11 cellular contexts compared by ENCODE assay signal in the genomic region with DNA sequence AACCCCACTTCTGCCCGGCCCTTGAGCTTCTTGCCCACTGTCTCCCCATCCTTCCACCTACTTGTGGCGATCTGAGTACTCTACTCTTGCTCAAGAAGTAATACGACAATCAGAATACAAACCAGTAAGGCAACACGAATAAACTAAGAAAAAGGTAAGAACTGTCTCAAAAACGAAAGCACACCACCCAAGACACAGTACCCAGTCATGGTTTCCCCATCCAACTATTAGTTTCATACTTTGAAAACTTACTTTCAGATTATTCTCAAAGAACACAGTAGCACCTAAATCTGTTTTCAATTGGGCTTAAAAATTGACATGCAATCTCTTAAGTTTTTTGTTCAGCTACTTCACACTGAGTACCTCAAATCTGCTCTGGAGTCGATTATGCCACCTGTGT. TPM values are rescaled to one million over a fixed set of nuclear protein-coding genes. Genes with fewer than 3 reads are reported as not detected.
DNase-seq lines count a peak whose midpoint lies in the region; ATAC-seq and TF ChIP-seq lines count a peak whose summit lies in the region.
"Had no signal": no experiment of that assay in that cellular context is flagged by ENCODE, and none has a peak within 500 bp of the region (broad histone marks: within the 10 kb centered on the region; RNA-seq: fewer than 3 reads in every experiment).

No MANE protein-coding gene starts in this region.

- no peaks in the 10 kb centered on the region for H3K9me3 ChIP-seq in adrenal gland (replicated peaks in 1 of 3)
- H3K9me3 ChIP-seq in prostate gland: no peaks in the 10 kb centered on the region
- H3K9me3 ChIP-seq in breast epithelium: no peaks in the 10 kb centered on the region
- H3K9me3 ChIP-seq: MG63, SJCRH30 had no signal

- POLR2A ChIA-PET in activated CD4-positive, alpha-beta T cell treated with anti-CD3 and anti-CD28 coated beads for 36 hours (lab: Charles Lee): no interaction called here

- no peak for DNase-seq in activated CD4-positive, alpha-beta T cell treated with anti-CD3 and anti-CD28 coated beads for 36 hours
- DNase-seq in activated CD4-positive, alpha-beta T cell treated with anti-CD3 and anti-CD28 coated beads, Interleukin-2, amount 50 U/mL, for 1 hour: no peak
- peak; percentile 9 for DNase-seq in H7
- DNase-seq in adrenal gland: no peak
- no peak for DNase-seq in prostate gland (ENCODE audit: low spot score)
- no peak for DNase-seq in nucleus accumbens (lab: John Stamatoyannopoulos, UW)
- DNase-seq in breast epithelium (ENCODE audit: low spot score in 2 of 2): no peak
- no peak for DNase-seq in NCI-H748 treated with DMSO at 0.1 percent for 48 hours (lab: John Stamatoyannopoulos, UW)
- DNase-seq: MG63; NK-92 treated with Interleukin-12 subunit alpha and Interleukin-12 subunit beta, amount 100 ng/mL, for 24 hours; SJCRH30 had no signal

- H3K4me3 Mint-ChIP-seq in activated CD4-positive, alpha-beta T cell treated with anti-CD3 and anti-CD28 coated beads for 36 hours: no peak overlapping the region

- H3K27ac ChIP-seq in adrenal gland: peak overlapping the region in 4 of 5 donors; percentile 66 to 95 (median 86)
- peak overlapping the region; percentile 71 to 72 for H3K27ac ChIP-seq in prostate gland
- H3K27ac ChIP-seq in breast epithelium: peak overlapping the region in 1 of 2 donors; percentile 62
- H3K27ac ChIP-seq: SJCRH30 had no signal

- H3K9me3 Mint-ChIP-seq in activated CD4-positive, alpha-beta T cell treated with anti-CD3 and anti-CD28 coated beads for 36 hours (ENCODE audit: low read depth): no peaks in the 10 kb centered on the region

- H3K27ac Mint-ChIP-seq in activated CD4-positive, alpha-beta T cell treated with anti-CD3 and anti-CD28 coated beads for 36 hours: peak overlapping the region; percentile 66

- H3K27me3 Mint-ChIP-seq in activated CD4-positive, alpha-beta T cell treated with anti-CD3 and anti-CD28 coated beads for 36 hours: no peaks in the 10 kb centered on the region

- H3K4me3 ChIP-seq in H7 (ENCODE audit: insufficient read depth, low read depth, low read length) (no peak overlapping the region), adrenal gland (no peak overlapping the region), prostate gland (no peak overlapping the region), breast epithelium (no peak overlapping the region)
- H3K4me3 ChIP-seq: MG63, SJCRH30 had no signal

- TF ChIP-seq CTCF in adrenal gland (IDR thresholded peaks at IDR 0.05): no peak
- TF ChIP-seq CTCF in prostate gland (IDR thresholded peaks at IDR 0.05): no peak
- no peak for TF ChIP-seq CTCF in breast epithelium (IDR thresholded peaks at IDR 0.05)

- CTCF ChIA-PET in activated CD4-positive, alpha-beta T cell treated with anti-CD3 and anti-CD28 coated beads for 36 hours (lab: Charles Lee): interaction anchor here (0.6 to 1.9 kb wide), 5 partner anchors 11 to 314 kb away, joined by 3 to 7 read pairs (median 3); no protein-coding TSS in a partner anchor

- H3K36me3 ChIP-seq in H7 (replicated peaks; ENCODE audit: control insufficient read depth, insufficient read depth, low read length) (peaks cover 42% of the 10 kb centered on the region), adrenal gland (replicated peaks in 1 of 2) (peaks cover 0 to 50% of the 10 kb centered on the region in 2 donors), prostate gland (peaks cover 0 to 9% of the 10 kb centered on the region in 2 donors), breast epithelium (no peaks in the 10 kb centered on the region)

- H3K4me1 Mint-ChIP-seq in activated CD4-positive, alpha-beta T cell treated with anti-CD3 and anti-CD28 coated beads for 36 hours: peaks cover 7% of the 10 kb centered on the region

- no peak for ATAC-seq in activated CD4-positive, alpha-beta T cell treated with anti-CD3 and anti-CD28 coated beads for 36 hours

- intact Hi-C loops in activated CD4-positive, alpha-beta T cell treated with anti-CD3 and anti-CD28 coated beads for 36 hours (cut with DNase I, micrococcal nuclease): loop anchor here in 1 of 2 experiments (5.0 kb wide), 1 partner anchor 42 kb away; no protein-coding TSS in a partner anchor
- intact Hi-C loops in adrenal gland (cut with DNase I): no loop called here
- intact Hi-C loops in prostate gland (cut with DNase I): loop anchor here (5.0 kb wide), 1 partner anchor 42 kb away; no protein-coding TSS in a partner anchor
- intact Hi-C loops in breast epithelium (cut with DNase I; ENCODE audit: low total_unique reads): no loop called here

- H3K27me3 ChIP-seq in H7 (ENCODE audit: control insufficient read depth, insufficient read depth, low read length) (no peaks in the 10 kb centered on the region), adrenal gland (no peaks in the 10 kb centered on the region), prostate gland (replicated peaks; ENCODE audit: insufficient read depth) (no peaks in the 10 kb centered on the region), breast epithelium (no peaks in the 10 kb centered on the region)
- H3K27me3 ChIP-seq: MG63, SJCRH30 had no signal

- peaks cover 56% of the 10 kb centered on the region for H3K36me3 Mint-ChIP-seq in activated CD4-positive, alpha-beta T cell treated with anti-CD3 and anti-CD28 coated beads for 36 hours (ENCODE audit: low read depth)

- 89 to 93% (median 91%) methylated on average over 6 of the region's 6 CpGs for WGBS in adrenal gland, 4 donors
- WGBS in prostate gland: 85% methylated on average over 6 of the region's 6 CpGs

- H3K4me1 ChIP-seq in adrenal gland (replicated peaks in 1 of 2): peaks cover 15 to 25% of the 10 kb centered on the region in 2 donors
- peaks cover 15% of the 10 kb centered on the region for H3K4me1 ChIP-seq in prostate gland (replicated peaks)
- H3K4me1 ChIP-seq in breast epithelium: no peaks in the 10 kb centered on the region
- H3K4me1 ChIP-seq: SJCRH30 had no signal

- TF ChIP-seq POLR2A in adrenal gland (IDR thresholded peaks at IDR 0.05): no peak
- no peak for TF ChIP-seq POLR2A in prostate gland (IDR thresholded peaks at IDR 0.05)
- TF ChIP-seq POLR2A in breast epithelium (IDR thresholded peaks at IDR 0.05): no peak

RNA-seq across cellular contexts. Expression of a gene that starts 13.9 kb away (rescaled TPM):
- 10 to 100 TPM; 86.4 to 87.5 TPM for total RNA-seq in activated CD4-positive, alpha-beta T cell treated with anti-CD3 and anti-CD28 coated beads for 36 hours
- 25.6 and 25.9 TPM in 2 replicates for total RNA-seq in H7 (2014; rRNA removed; shearing (Covaris generic))
- 1 to 10 TPM in 6 of 8 donors, under 1 TPM in 2; 0.06 to 2.6 (median 1.7) TPM for total RNA-seq in adrenal gland
- polyA plus RNA-seq in adrenal gland: 1 to 10 TPM in 1 of 3 donors, under 1 TPM in 2; 0.72 to 1.2 (median 0.88) TPM
- total RNA-seq in prostate gland: 1 to 10 TPM; 4.5 to 6.2 TPM
- 1 to 10 TPM in 2 of 3 donors, under 1 TPM in 1; 0.66 to 3.1 (median 1.1) TPM for total RNA-seq in breast epithelium
